ENCODE assay signal across 8 cellular contexts in the genomic region with DNA sequence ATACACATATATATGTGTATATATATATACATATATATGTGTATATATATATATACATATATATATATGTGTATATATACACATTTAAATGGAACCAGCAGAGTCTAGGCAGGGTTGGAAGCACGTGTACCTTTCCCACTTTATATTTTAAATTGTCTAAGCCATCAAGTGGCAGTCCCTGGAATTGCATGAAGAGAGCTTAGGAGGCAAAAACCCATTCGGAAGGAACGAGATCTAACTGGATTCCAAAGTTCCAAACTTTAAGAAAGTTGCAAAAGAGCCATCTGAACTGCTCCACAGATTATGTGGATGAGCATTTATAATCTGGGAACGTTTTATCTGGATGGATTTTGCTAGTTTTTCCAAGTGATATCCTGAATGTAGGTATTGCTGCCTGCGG.
DNase-seq lines count a peak whose midpoint lies in the region; ATAC-seq and TF ChIP-seq lines count a peak whose summit lies in the region.

No MANE protein-coding gene starts in this region.

- CTCF ChIA-PET in activated naive CD4-positive, alpha-beta T cell treated with anti-CD3 and anti-CD28 coated beads for 36 hours (lab: Charles Lee), result interaction anchor here (0.6 to 2.7 kb wide), 20 partner anchors 9 to 261 kb away, joined by 3 to 19 read pairs (median 5); no protein-coding TSS in a partner anchor

- no peaks in the 10 kb centered on the region for H3K27me3 ChIP-seq in neutrophil

- H3K9me3 Mint-ChIP-seq in activated naive CD4-positive, alpha-beta T cell treated with anti-CD3 and anti-CD28 coated beads for 36 hours, result no peaks in the 10 kb centered on the region
- H3K9me3 Mint-ChIP-seq in activated naive CD4-positive, alpha-beta T cell treated with anti-CD3 and anti-CD28 coated beads, Interleukin-2, amount 50 U/mL, for 72 hours, result no peaks in the 10 kb centered on the region

- peak overlapping the region; percentile 5 for H3K4me3 Mint-ChIP-seq in activated naive CD4-positive, alpha-beta T cell treated with anti-CD3 and anti-CD28 coated beads for 36 hours

- H3K9me3 ChIP-seq in neutrophil, result no peaks in the 10 kb centered on the region

- H3K36me3 ChIP-seq in neutrophil, result no peaks in the 10 kb centered on the region

- H3K27ac Mint-ChIP-seq in activated naive CD4-positive, alpha-beta T cell treated with anti-CD3 and anti-CD28 coated beads for 36 hours, result no peak overlapping the region
- H3K27ac Mint-ChIP-seq in activated naive CD4-positive, alpha-beta T cell treated with anti-CD3 and anti-CD28 coated beads, Interleukin-2, amount 50 U/mL, for 72 hours, result peak overlapping the region in 1 of 2 donors; percentile 86

- H3K4me3 ChIP-seq in epithelial cell of proximal tubule (ENCODE audit: low read depth, low read length) (no peak overlapping the region), neutrophil (ENCODE audit: low read depth in 1 of 2, low read length in 1 of 2) (no peak overlapping the region)

- H3K27ac ChIP-seq in neutrophil, result no peak overlapping the region

- H3K4me1 Mint-ChIP-seq in activated naive CD4-positive, alpha-beta T cell treated with anti-CD3 and anti-CD28 coated beads for 36 hours (ENCODE audit: low read depth), result peaks cover 81% of the 10 kb centered on the region

- peak; percentile 62 for TF ChIP-seq CTCF in epithelial cell of proximal tubule (conservative IDR thresholded peaks at IDR 0.05; ENCODE audit: low read depth, low read length)
- TF ChIP-seq CTCF in neutrophil (IDR thresholded peaks at IDR 0.05), result peak; percentile 50

- H3K4me1 ChIP-seq in neutrophil (ENCODE audit: control insufficient read depth in 1 of 2, insufficient read depth in 1 of 2, low read depth in 1 of 2, low read length in 1 of 2), result peaks cover 32 to 44% of the 10 kb centered on the region in 2 experiments

- no peaks in the 10 kb centered on the region for H3K27me3 Mint-ChIP-seq in activated naive CD4-positive, alpha-beta T cell treated with anti-CD3 and anti-CD28 coated beads for 36 hours (ENCODE audit: low read depth)

- intact Hi-C loops in activated naive CD4-positive, alpha-beta T cell treated with anti-CD3 and anti-CD28 coated beads for 36 hours (cut with micrococcal nuclease), result no loop called here

- no peak for ATAC-seq in activated naive CD4-positive, alpha-beta T cell treated with anti-CD3 and anti-CD28 coated beads, Interleukin-2, amount 50 U/mL, for 72 hours
- ATAC-seq in GM21528 (IDR thresholded peaks at IDR 0.05; ENCODE audit: low FRiP score, unreplicated experiment), result no peak
- ATAC-seq in GM19463 (IDR thresholded peaks at IDR 0.05; ENCODE audit: unreplicated experiment), result no peak
- ATAC-seq in GM21390 (IDR thresholded peaks at IDR 0.05; ENCODE audit: unreplicated experiment), result no peak

- peaks cover 3% of the 10 kb centered on the region for H3K36me3 Mint-ChIP-seq in activated naive CD4-positive, alpha-beta T cell treated with anti-CD3 and anti-CD28 coated beads for 36 hours (ENCODE audit: low read depth)
- peaks cover 0 to 10% of the 10 kb centered on the region in 2 donors for H3K36me3 Mint-ChIP-seq in activated naive CD4-positive, alpha-beta T cell treated with anti-CD3 and anti-CD28 coated beads, Interleukin-2, amount 50 U/mL, for 72 hours

- peak; percentile 35 for DNase-seq in activated naive CD4-positive, alpha-beta T cell treated with anti-CD3 and anti-CD28 coated beads for 36 hours
- no peak for DNase-seq in activated naive CD4-positive, alpha-beta T cell treated with anti-CD3 and anti-CD28 coated beads, Interleukin-2, amount 50 U/mL, for 72 hours (ENCODE audit: low spot score in 2 of 2)
- DNase-seq in OCI-M1 (lab: John Stamatoyannopoulos, UW), result peak; percentile 57
- no peak for DNase-seq in epithelial cell of proximal tubule (ENCODE audit: low read depth)

Comparison
In these comparisons a context has a peak if more than half of its experiments do, and no peak if none do; other contexts are left out.
1. DNase-seq: peak in activated naive CD4-positive, alpha-beta T cell treated with anti-CD3 and anti-CD28 coated beads for 36 hours (single experiment) and OCI-M1 (single experiment); none in activated naive CD4-positive, alpha-beta T cell treated with anti-CD3 and anti-CD28 coated beads, Interleukin-2, amount 50 U/mL, for 72 hours (0 of 2) and epithelial cell of proximal tubule (single experiment).